Comparison of ENCODE assay signal across 1 cellular context in genomic region chr10:72098301-72099053, GRCh38.
TF ChIP-seq lines count a peak whose summit lies in the region.

No MANE protein-coding gene starts in this region.

TF ChIP-seq in HepG2, 621 proteins besides CTCF, POLR2A, EP300 and RAD21 (continues in another document):
- TF ChIP-seq ZNF761 (CRISPR knock-in tag; conservative IDR thresholded peaks at IDR 0.05) = no peak
- no peak for TF ChIP-seq ZMAT3 (CRISPR knock-in tag; conservative IDR thresholded peaks at IDR 0.05)
- TF ChIP-seq ASH2L (IDR thresholded peaks at IDR 0.05; ENCODE audit: insufficient read length, low read depth, low read length) = peak; percentile 92
- peak; percentile 46; the same call in 1 of the 2 replicates for TF ChIP-seq DRAP1 (CRISPR knock-in tag; IDR thresholded peaks at IDR 0.05)
- peak; percentile 64 for TF ChIP-seq HOMEZ (CRISPR knock-in tag; IDR thresholded peaks at IDR 0.05; ENCODE audit: low read depth)
- TF ChIP-seq ZNF580 (CRISPR knock-in tag; IDR thresholded peaks at IDR 0.05; ENCODE audit: borderline replicate concordance, low read depth) = 0 out of 2 replicates have a peak, but pooled peaks have one; percentile 71
- peak; percentile 33; the same call in 1 of the 2 replicates for TF ChIP-seq ZNF788 (CRISPR knock-in tag; IDR thresholded peaks at IDR 0.05; ENCODE audit: borderline replicate concordance)
- TF ChIP-seq MTA3 (CRISPR knock-in tag; IDR thresholded peaks at IDR 0.05) = no peak
- TF ChIP-seq SRSF4 (IDR thresholded peaks at IDR 0.05; ENCODE audit: low read depth, low read length, poor library complexity, severe bottlenecking) = no peak
- TF ChIP-seq MTA1 (CRISPR knock-in tag; IDR thresholded peaks at IDR 0.05; ENCODE audit: borderline replicate concordance) = peak; percentile 36; the same call in 1 of the 2 replicates
- TF ChIP-seq ADNP (CRISPR knock-in tag; IDR thresholded peaks at IDR 0.05) = no peak
- TF ChIP-seq ZNF281 (CRISPR knock-in tag; IDR thresholded peaks at IDR 0.05; ENCODE audit: borderline replicate concordance) = no peak
- TF ChIP-seq ESRRA (CRISPR knock-in tag; IDR thresholded peaks at IDR 0.05; ENCODE audit: low read depth) = 0 out of 2 replicates have a peak, but pooled peaks have one; percentile 38
- TF ChIP-seq ARID3A (IDR thresholded peaks at IDR 0.05; ENCODE audit: low read depth, low read length) = peak; percentile 97
- no peak for TF ChIP-seq ZBTB42 (CRISPR knock-in tag; IDR thresholded peaks at IDR 0.05)
- no peak for TF ChIP-seq ZNF570 (CRISPR knock-in tag; IDR thresholded peaks at IDR 0.05; ENCODE audit: borderline replicate concordance)
- TF ChIP-seq NFE2 (CRISPR knock-in tag; IDR thresholded peaks at IDR 0.05) = no peak
- TF ChIP-seq CSRNP1 (CRISPR knock-in tag; IDR thresholded peaks at IDR 0.05) = no peak
- TF ChIP-seq CREM (IDR thresholded peaks at IDR 0.05) = peak; percentile 94
- TF ChIP-seq CREM (CRISPR knock-in tag; IDR thresholded peaks at IDR 0.05) = no peak
- TF ChIP-seq RBM39 (IDR thresholded peaks at IDR 0.05; ENCODE audit: low read depth, low read length, poor library complexity, severe bottlenecking) = no peak
- TF ChIP-seq EEA1 (CRISPR knock-in tag; IDR thresholded peaks at IDR 0.05; ENCODE audit: borderline replicate concordance) = no peak
- no peak; the same call in 1 of the 2 replicates for TF ChIP-seq ZBTB14 (CRISPR knock-in tag; IDR thresholded peaks at IDR 0.05)
- no peak for TF ChIP-seq CBX2 (IDR thresholded peaks at IDR 0.05; ENCODE audit: low read depth, low read length)
- TF ChIP-seq CBX2 (CRISPR knock-in tag; IDR thresholded peaks at IDR 0.05; ENCODE audit: low read depth) = no peak
- TF ChIP-seq PAWR (CRISPR knock-in tag; IDR thresholded peaks at IDR 0.05; ENCODE audit: borderline replicate concordance) = no peak
- no peak for TF ChIP-seq ZNF567 (CRISPR knock-in tag; IDR thresholded peaks at IDR 0.05; ENCODE audit: borderline replicate concordance)
- TF ChIP-seq TBX2 (CRISPR knock-in tag; IDR thresholded peaks at IDR 0.05; ENCODE audit: borderline replicate concordance) = peak; percentile 98
- TF ChIP-seq ZBTB37 (CRISPR knock-in tag; IDR thresholded peaks at IDR 0.05) = no peak; the same call in 1 of the 2 replicates
- no peak for TF ChIP-seq NFATC3 (CRISPR knock-in tag; IDR thresholded peaks at IDR 0.05)
- 0 out of 2 replicates have a peak, but pooled peaks have one; percentile 68 for TF ChIP-seq ZBTB21 (CRISPR knock-in tag; IDR thresholded peaks at IDR 0.05)
- peak; percentile 89 for TF ChIP-seq SKI (IDR thresholded peaks at IDR 0.05; ENCODE audit: partially characterized antibody)
- no peak for TF ChIP-seq STAG1 (CRISPR knock-in tag; IDR thresholded peaks at IDR 0.05)
- TF ChIP-seq THAP11 (CRISPR knock-in tag; IDR thresholded peaks at IDR 0.05) = peak; percentile 34; the same call in 1 of the 2 replicates
- TF ChIP-seq DNMT3B (CRISPR knock-in tag; conservative IDR thresholded peaks at IDR 0.05) = no peak
- TF ChIP-seq ZNF598 (CRISPR knock-in tag; IDR thresholded peaks at IDR 0.05; ENCODE audit: borderline replicate concordance) = no peak
- peak; percentile 97 for TF ChIP-seq FOXA3 (CRISPR knock-in tag; IDR thresholded peaks at IDR 0.05)
- no peak for TF ChIP-seq CBX5 (CRISPR knock-in tag; IDR thresholded peaks at IDR 0.05; ENCODE audit: borderline replicate concordance)
- no peak for TF ChIP-seq ZNF724P (CRISPR knock-in tag; IDR thresholded peaks at IDR 0.05; ENCODE audit: borderline replicate concordance)
- peak; percentile 54; the same call in 1 of the 2 replicates for TF ChIP-seq ZMYM4 (CRISPR knock-in tag; IDR thresholded peaks at IDR 0.05)
- 0 out of 2 replicates have a peak, but pooled peaks have one; percentile 59 for TF ChIP-seq EHMT2 (IDR thresholded peaks at IDR 0.05; ENCODE audit: borderline replicate concordance, low read depth, low read length)
- TF ChIP-seq NR2C2 (CRISPR knock-in tag; IDR thresholded peaks at IDR 0.05; ENCODE audit: borderline replicate concordance) = peak; percentile 55
- peak; percentile 55; the same call in 1 of the 2 replicates for TF ChIP-seq TFDP2 (CRISPR knock-in tag; IDR thresholded peaks at IDR 0.05)
- peak; percentile 94 for TF ChIP-seq HDAC2 (CRISPR knock-in tag; IDR thresholded peaks at IDR 0.05)
- TF ChIP-seq ZNF770 (CRISPR knock-in tag; IDR thresholded peaks at IDR 0.05) = peak; percentile 99
- TF ChIP-seq ZNF24 (IDR thresholded peaks at IDR 0.05) = no peak
- peak; percentile 68 for TF ChIP-seq ZMYM2 (CRISPR knock-in tag; IDR thresholded peaks at IDR 0.05)
- TF ChIP-seq GPN1 (CRISPR knock-in tag; IDR thresholded peaks at IDR 0.05; ENCODE audit: borderline replicate concordance) = no peak
- TF ChIP-seq ZFP37 (CRISPR knock-in tag; IDR thresholded peaks at IDR 0.05; ENCODE audit: borderline replicate concordance) = no peak
- 0 out of 2 replicates have a peak, but pooled peaks have one; percentile 36 for TF ChIP-seq POLR2G (IDR thresholded peaks at IDR 0.05; ENCODE audit: low read depth, low read length)
- no peak for TF ChIP-seq MAFF (IDR thresholded peaks at IDR 0.05; ENCODE audit: low read depth, low read length)
- peak; percentile 99 for TF ChIP-seq SOX5 (CRISPR knock-in tag; IDR thresholded peaks at IDR 0.05; ENCODE audit: borderline replicate concordance)
- TF ChIP-seq ZNF362 (CRISPR knock-in tag; IDR thresholded peaks at IDR 0.05; ENCODE audit: borderline replicate concordance) = no peak; the same call in 1 of the 2 replicates
- peak; percentile 96 for TF ChIP-seq MED1 (CRISPR knock-in tag; IDR thresholded peaks at IDR 0.05)
- TF ChIP-seq RXRA (CRISPR knock-in tag; IDR thresholded peaks at IDR 0.05) = peak; percentile 97
